In genomic region chr2:187397870-187398269, GRCh38 we compare ENCODE assay signal across 25 cellular contexts.
"Had no signal": no experiment of that assay in that cellular context is flagged by ENCODE, and none has a peak within 500 bp of the region (broad histone marks: within the 10 kb centered on the region; RNA-seq: fewer than 3 reads in every experiment).

No MANE protein-coding gene starts in this region.

- H3K27ac ChIP-seq: dorsolateral prefrontal cortex, esophagus muscularis mucosa, foreskin keratinocyte, gastroesophageal sphincter, heart left ventricle, hepatocyte, neutrophil, pancreas, right atrium auricular region, suprapubic skin, transverse colon, vagina had no signal

- H3K4me3 ChIP-seq: dorsolateral prefrontal cortex, esophagus muscularis mucosa, gastroesophageal sphincter, heart left ventricle, hepatocyte, mucosa of descending colon, pancreas, right atrium auricular region, smooth muscle cell, suprapubic skin, transverse colon, vagina had no signal

- H3K27me3 ChIP-seq: dorsolateral prefrontal cortex, esophagus muscularis mucosa, foreskin keratinocyte, gastroesophageal sphincter, heart left ventricle, hepatocyte, neutrophil, pancreas, right atrium auricular region, suprapubic skin, transverse colon, vagina had no signal

- H3K4me1 ChIP-seq: gastroesophageal sphincter, pancreas, transverse colon had no signal

- DNase-seq: cortex of kidney; dorsolateral prefrontal cortex; effector CD4-positive, alpha-beta T cell; foreskin keratinocyte; heart left ventricle; kidney; mesenchymal stem cell; mucosa of descending colon; naive B cell; pancreas; stimulated activated CD4-positive, alpha-beta T cell treated with anti-CD3 and anti-CD28 coated beads, Interleukin-12 subunit alpha, Interleukin-12 subunit beta, amount 100 ng/mL, for 4 hours; stimulated activated CD4-positive, alpha-beta T cell treated with anti-CD3 and anti-CD28 coated beads, Interleukin-1b, Interleukin-23, amount 100 ng/mL, for 48 hours; stimulated activated CD4-positive, alpha-beta T cell treated with anti-CD3 and anti-CD28 coated beads, Interleukin-4, amount 100 ng/mL, for 1 hour; stimulated activated CD8-positive, alpha-beta memory T cell treated with anti-CD3 and anti-CD28 coated beads, Interleukin-4, amount 100 ng/mL, for 48 hours; stimulated activated naive CD4-positive, alpha-beta T cell; stimulated activated naive CD8-positive, alpha-beta T cell treated with anti-CD3 and anti-CD28 coated beads, Interleukin-15, amount 100 ng/mL, for 72 hours; transverse colon had no signal

- H3K9me3 ChIP-seq: esophagus muscularis mucosa, mucosa of descending colon, neutrophil, pancreas, suprapubic skin, transverse colon, vagina had no signal

- H3K36me3 ChIP-seq: esophagus muscularis mucosa, gastroesophageal sphincter, heart left ventricle, neutrophil, pancreas, right atrium auricular region, suprapubic skin, transverse colon, vagina had no signal
